In genomic region chr12:59158066-59158465, GRCh38 we compare ENCODE assay signal across 25 cellular contexts.
DNase-seq lines count a peak whose midpoint lies in the region; ATAC-seq, FAIRE-seq and TF ChIP-seq lines count a peak whose summit lies in the region.
"Had no signal": no experiment of that assay in that cellular context is flagged by ENCODE, and none has a peak within 500 bp of the region (broad histone marks: within the 10 kb centered on the region; RNA-seq: fewer than 3 reads in every experiment).

No MANE protein-coding gene starts in this region.

- H3K4ac ChIP-seq in H1 (replicated peaks; ENCODE audit: insufficient read length, low read depth, low read length) = no peak overlapping the region

- H3K14ac ChIP-seq in H1 (ENCODE audit: insufficient read length) = no peak overlapping the region

- no peak overlapping the region for H2BK12ac ChIP-seq in H1 (ENCODE audit: low read depth, low read length)

- CTCF ChIA-PET in H1 (lab: Charles Lee; ENCODE audit: partially characterized antibody) = interaction anchor here (0.7 to 3.0 kb wide), 7 partner anchors 8 to 811 kb away, joined by 3 to 12 read pairs (median 5); no protein-coding TSS in a partner anchor

- H2AK5ac ChIP-seq in H1 (ENCODE audit: low read depth, low read length) = no peak overlapping the region

- H3K4me3 Mint-ChIP-seq in GM23338 (no peak overlapping the region), osteocyte (ENCODE audit: unreplicated experiment) (no peak overlapping the region)
- H3K4me3 Mint-ChIP-seq: CD14-positive monocyte; CD4-positive, alpha-beta T cell; CD8-positive, alpha-beta memory T cell; H9 had no signal

- H3K9ac ChIP-seq in H1 (replicated peaks in 1 of 4; ENCODE audit: extremely low read depth in 1 of 4, low read depth in 3 of 4, low read length in 3 of 4) = no peak overlapping the region
- H3K9ac ChIP-seq: BLaER1 treated with 17β-estradiol and CSF1 and Interleukin-3, amounts not matched to agents 10 nM and 100 nM had no signal

- no peak overlapping the region for H3K23ac ChIP-seq in H1 (ENCODE audit: insufficient read length)

- TF ChIP-seq CTCF in GM23338 (conservative IDR thresholded peaks at IDR 0.05; ENCODE audit: low read depth in 2 of 2) (no peak), H1 (IDR thresholded peaks at IDR 0.05; ENCODE audit: control extremely low read depth in 1 of 3, insufficient read depth in 1 of 3, low read depth in 1 of 3, low read length in 3 of 3) (no peak), osteocyte (IDR thresholded peaks at IDR 0.05) (no peak), pancreas (IDR thresholded peaks at IDR 0.05) (no peak)

- H3K4me3 ChIP-seq in GM23338 (no peak overlapping the region), H1 (ENCODE audit: extremely low read depth in 1 of 4, insufficient read depth in 2 of 4, low read depth in 3 of 4, low read length in 4 of 4) (no peak overlapping the region), pancreas (no peak overlapping the region)
- H3K4me3 ChIP-seq: A549; BLaER1 treated with 17β-estradiol and CSF1 and Interleukin-3, amounts not matched to agents 10 nM and 100 nM had no signal

- H3K27me3 ChIP-seq in GM23338 (ENCODE audit: insufficient read depth) (no peaks in the 10 kb centered on the region), H1 (replicated peaks in 1 of 4; ENCODE audit: control insufficient read depth in 3 of 4, extremely low read depth in 1 of 4, insufficient read depth in 3 of 4, low read length in 3 of 4) (no peaks in the 10 kb centered on the region), pancreas (no peaks in the 10 kb centered on the region)
- H3K27me3 ChIP-seq: BE2C; BLaER1 treated with 17β-estradiol and CSF1 and Interleukin-3, amounts not matched to agents 10 nM and 100 nM had no signal

- ATAC-seq in GM23338 (no peak), GM21360 (IDR thresholded peaks at IDR 0.05; ENCODE audit: unreplicated experiment) (no peak), pancreas (no peak)
- ATAC-seq: A549, HCT116 had no signal

- no peak overlapping the region for H4K91ac ChIP-seq in H1 (replicated peaks; ENCODE audit: insufficient read length, low read length)

- H3K4me2 ChIP-seq in GM23338 = no peak overlapping the region
- no peak overlapping the region for H3K4me2 ChIP-seq in H1 (ENCODE audit: insufficient read depth in 1 of 2, low read depth in 2 of 2, low read length in 2 of 2)
- H3K4me2 ChIP-seq: A549; BLaER1 treated with 17β-estradiol and CSF1 and Interleukin-3, amounts not matched to agents 10 nM and 100 nM had no signal

- H3K27ac ChIP-seq in GM23338 (ENCODE audit: low read depth) = no peak overlapping the region
- no peak overlapping the region for H3K27ac ChIP-seq in H1 (ENCODE audit: low read depth, low read length)
- no peak overlapping the region for H3K27ac ChIP-seq in pancreas
- H3K27ac ChIP-seq: A549; BLaER1 treated with 17β-estradiol and CSF1 and Interleukin-3, amounts not matched to agents 10 nM and 100 nM had no signal

- H3K79me2 ChIP-seq in GM23338 (replicated peaks; ENCODE audit: insufficient read depth) = no peaks in the 10 kb centered on the region
- no peaks in the 10 kb centered on the region for H3K79me2 ChIP-seq in H1 (ENCODE audit: control insufficient read depth in 1 of 2, insufficient read depth in 2 of 2, low read length in 2 of 2)

- no peak overlapping the region for H4K5ac ChIP-seq in H1 (ENCODE audit: insufficient read length, low read depth, low read length)

- DNase-seq in GM23338 (ENCODE audit: low spot score) (peak; percentile 45), H1 (ENCODE audit: low read depth in 1 of 2, low spot score in 2 of 2) (no peak), iPS-NIHi7 (ENCODE audit: extremely low spot score) (peak; percentile 12), osteocyte (ENCODE audit: extremely low spot score, unreplicated experiment) (no peak), NCI-H2029 treated with DMSO at 0.1 percent for 48 hours (lab: John Stamatoyannopoulos, UW) (no peak), pancreas (no peak)
- DNase-seq: 8988T; ACHN; AML-193; BE2C; CD4-positive, alpha-beta T cell; CD8-positive, alpha-beta memory T cell; DMS 273 treated with DMSO at 0.1 percent for 48 hours; DMS79; EL; GF-D8; H9 had no signal

- peaks cover 4% of the 10 kb centered on the region; the same call in 1 of the 3 replicates for H3K9me3 Mint-ChIP-seq in GM23338
- peaks cover 14% of the 10 kb centered on the region for H3K9me3 Mint-ChIP-seq in osteocyte (ENCODE audit: unreplicated experiment)

- H3K36me3 ChIP-seq in GM23338 (ENCODE audit: insufficient read depth) (peaks cover 2% of the 10 kb centered on the region; the same call in 1 of the 2 replicates), H1 (ENCODE audit: control insufficient read depth in 2 of 4, insufficient read depth in 4 of 4, low read length in 3 of 4) (no peaks in the 10 kb centered on the region), pancreas (no peaks in the 10 kb centered on the region)
- H3K36me3 ChIP-seq: BE2C; BLaER1 treated with 17β-estradiol and CSF1 and Interleukin-3, amounts not matched to agents 10 nM and 100 nM had no signal

- WGBS in H1 (ENCODE audit: extremely low coverage in 1 of 2, insufficient coverage in 1 of 2, insufficient read length in 1 of 2, insufficient replicate concordance in 2 of 2, low coverage in 1 of 2, low lambda C conversion rate in 2 of 2, missing lambda C conversion rate in 1 of 2), 2 experiments = 79% methylated on average over 3 of the region's 3 CpGs; no CpG with 5 or more reads in 1 of the 2 experiments
- 66 to 68% methylated on average over 3 of the region's 3 CpGs for WGBS in pancreas, 2 donors

- no peak overlapping the region for H2AFZ ChIP-seq in GM23338
- no peak overlapping the region for H2AFZ ChIP-seq in H1 (ENCODE audit: low read length)

- H2BK15ac ChIP-seq in H1 (ENCODE audit: low read length) = no peak overlapping the region

- no peak for TF ChIP-seq RAD21 in H1 (IDR thresholded peaks at IDR 0.05 in 1 of 2, conservative IDR thresholded peaks at IDR 0.05 in 1 of 2; ENCODE audit: low read depth in 2 of 2, low read length in 2 of 2)

- H4K20me1 ChIP-seq in GM23338 (replicated peaks; ENCODE audit: insufficient read depth) (no peaks in the 10 kb centered on the region), H1 (replicated peaks in 1 of 2; ENCODE audit: control insufficient read depth in 1 of 2, insufficient read depth in 2 of 2, low read length in 2 of 2) (no peaks in the 10 kb centered on the region)
- H4K20me1 ChIP-seq: BLaER1 treated with 17β-estradiol and CSF1 and Interleukin-3, amounts not matched to agents 10 nM and 100 nM had no signal

- FAIRE-seq in H1 (lab: Jason Lieb, UNC) (no peak), pancreas (lab: Jason Lieb, UNC) (no peak)
- FAIRE-seq: A549, D721Med, GM12891, GM18507 had no signal

- H3K27me3 Mint-ChIP-seq in GM23338 (ENCODE audit: insufficient read depth, low read depth, poor library complexity) (no peaks in the 10 kb centered on the region), osteocyte (ENCODE audit: unreplicated experiment) (no peaks in the 10 kb centered on the region)
- H3K27me3 Mint-ChIP-seq: CD4-positive, alpha-beta T cell; CD8-positive, alpha-beta memory T cell had no signal

- no peak for TF ChIP-seq POLR2A in H1 (IDR thresholded peaks at IDR 0.05; ENCODE audit: control extremely low read depth in 1 of 2, low read depth in 2 of 2, low read length in 2 of 2)

- intact Hi-C loops in pancreas (cut with DNase I) = loop anchor here in 1 of 3 donors (10.0 kb wide), 1 partner anchor 803 kb away; no protein-coding TSS in a partner anchor

- H3K79me1 ChIP-seq in H1 (ENCODE audit: low read depth, low read length) = no peaks in the 10 kb centered on the region

- H3K36me3 Mint-ChIP-seq in GM23338 (ENCODE audit: low read depth) (peaks cover 4% of the 10 kb centered on the region; the same call in 1 of the 3 replicates), osteocyte (ENCODE audit: unreplicated experiment) (peaks cover 12% of the 10 kb centered on the region)
- H3K36me3 Mint-ChIP-seq: CD14-positive monocyte; CD8-positive, alpha-beta memory T cell had no signal

- H2BK5ac ChIP-seq in H1 (ENCODE audit: low read depth, low read length) = no peak overlapping the region

- no peak overlapping the region for H3K18ac ChIP-seq in H1 (ENCODE audit: extremely low read depth, low read length)

- no peak overlapping the region for H2BK120ac ChIP-seq in H1 (replicated peaks; ENCODE audit: low read depth, low read length)

- H3F3A ChIP-seq in GM23338 (replicated peaks; ENCODE audit: low read depth) = no peaks in the 10 kb centered on the region

- H3K27ac Mint-ChIP-seq in GM23338 = no peak overlapping the region
- H3K27ac Mint-ChIP-seq in osteocyte (ENCODE audit: unreplicated experiment) = peak overlapping the region; percentile 87
- H3K27ac Mint-ChIP-seq: CD14-positive monocyte; CD4-positive, alpha-beta T cell; H9 had no signal

- no peak overlapping the region for H3K56ac ChIP-seq in H1 (replicated peaks; ENCODE audit: insufficient read length, low read depth, low read length)

- TF ChIP-seq EP300 in H1 (IDR thresholded peaks at IDR 0.05; ENCODE audit: borderline replicate concordance in 1 of 2, low read depth in 2 of 2, low read length in 2 of 2) = no peak

- H2BK20ac ChIP-seq in H1 (ENCODE audit: low read length) = no peak overlapping the region

- H3K23me2 ChIP-seq in H1 (ENCODE audit: low read depth, low read length) = no peaks in the 10 kb centered on the region

- H3K9me3 ChIP-seq in H1 (ENCODE audit: insufficient read depth in 2 of 2, low read depth in 1 of 2, low read length in 1 of 2) = peaks cover 2 to 3% of the 10 kb centered on the region in 2 experiments; a peak in 2 of 4 replicates
- H3K9me3 ChIP-seq in pancreas = no peaks in the 10 kb centered on the region
- H3K9me3 ChIP-seq: BE2C had no signal

- H3K4me1 ChIP-seq in GM23338 (ENCODE audit: insufficient read depth) = no peaks in the 10 kb centered on the region
- no peaks in the 10 kb centered on the region for H3K4me1 ChIP-seq in H1 (replicated peaks in 1 of 4; ENCODE audit: control insufficient read depth in 3 of 4, insufficient read depth in 4 of 4, low read length in 3 of 4)
- H3K4me1 ChIP-seq in pancreas = no peaks in the 10 kb centered on the region
- H3K4me1 ChIP-seq: A549; BE2C; BLaER1 treated with 17β-estradiol and CSF1 and Interleukin-3, amounts not matched to agents 10 nM and 100 nM had no signal

- POLR2A ChIA-PET in H1 (lab: Charles Lee; ENCODE audit: partially characterized antibody) = interaction anchor here (1.5 kb wide), 1 partner anchor 45 kb away, joined by 3 read pairs; no protein-coding TSS in a partner anchor

- H3K4me1 Mint-ChIP-seq in GM23338 (peaks cover 4% of the 10 kb centered on the region; the same call in 2 of the 3 replicates), osteocyte (ENCODE audit: unreplicated experiment) (peaks cover 35% of the 10 kb centered on the region)
- H3K4me1 Mint-ChIP-seq: CD14-positive monocyte; CD8-positive, alpha-beta memory T cell had no signal

- H3K9me2 ChIP-seq in GM23338 (ENCODE audit: insufficient read depth) = no peaks in the 10 kb centered on the region

- H4K8ac ChIP-seq in H1 (ENCODE audit: extremely low read depth, insufficient read depth, low read length) = no peak overlapping the region

TF ChIP-seq in H1, 55 proteins besides CTCF, POLR2A, EP300 and RAD21 (continues in another document):
- TF ChIP-seq BRCA1 (IDR thresholded peaks at IDR 0.05; ENCODE audit: low read depth, low read length) (no peak), TBP (IDR thresholded peaks at IDR 0.05; ENCODE audit: low read depth, low read length) (no peak), RXRA (IDR thresholded peaks at IDR 0.05; ENCODE audit: insufficient read depth, low read depth, low read length) (no peak), TEAD4 (IDR thresholded peaks at IDR 0.05; ENCODE audit: low read depth, low read length) (peak; percentile 48; the same call in 1 of the 2 replicates)

Comparison
In these comparisons a context has a peak if more than half of its experiments do, and no peak if none do; other contexts are left out.
1. DNase-seq: peak in GM23338 (single experiment) and iPS-NIHi7 (single experiment); none in H1 (0 of 2), osteocyte (single experiment), NCI-H2029 treated with DMSO at 0.1 percent for 48 hours (single experiment) and pancreas (0 of 6).